1 cellular context compared by ENCODE assay signal in the genomic region with DNA sequence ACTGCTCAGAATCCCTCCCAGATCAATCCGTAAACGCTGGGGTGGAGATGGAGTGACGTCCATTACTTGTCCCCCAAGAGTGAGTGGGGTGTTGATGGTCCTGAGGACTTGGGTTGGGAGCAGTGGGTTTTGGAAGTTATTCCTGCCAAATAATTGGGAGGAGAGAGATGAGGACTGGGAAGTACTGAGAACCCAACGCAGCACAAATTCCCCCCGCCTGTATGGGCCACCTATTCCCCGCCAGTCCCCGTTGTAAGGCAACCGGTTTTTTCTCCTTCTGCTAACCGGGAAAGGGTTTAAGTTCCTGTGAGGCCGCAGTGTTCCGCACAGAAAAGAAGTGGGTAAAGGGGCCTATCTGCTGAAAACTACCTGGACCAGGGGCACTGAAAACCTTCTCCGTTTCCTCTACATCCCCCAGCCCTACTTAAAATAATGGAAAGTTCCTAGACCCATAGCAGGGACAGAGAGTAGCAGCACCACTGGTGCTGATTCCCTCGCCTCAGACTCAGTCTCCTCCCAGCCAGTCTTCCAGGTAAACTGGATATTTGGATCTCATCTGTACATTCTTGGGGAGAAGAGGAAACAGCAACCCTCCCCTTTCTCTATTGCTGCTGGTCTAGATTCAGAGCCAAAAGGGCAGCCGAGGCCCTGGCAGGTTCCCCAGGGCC.
TF ChIP-seq lines count a peak whose summit lies in the region.

No MANE protein-coding gene starts in this region.

TF ChIP-seq in HepG2, 621 proteins besides CTCF, POLR2A, EP300 and RAD21:
- TF ChIP-seq MED13 (CRISPR knock-in tag; IDR thresholded peaks at IDR 0.05) (no peak), ZNF720 (CRISPR knock-in tag; IDR thresholded peaks at IDR 0.05) (no peak), CHD4 (IDR thresholded peaks at IDR 0.05; ENCODE audit: borderline replicate concordance, low read length) (no peak), NCOA5 (CRISPR knock-in tag; IDR thresholded peaks at IDR 0.05) (no peak), CCDC6 (CRISPR knock-in tag; IDR thresholded peaks at IDR 0.05) (no peak), ZBED4 (CRISPR knock-in tag; IDR thresholded peaks at IDR 0.05; ENCODE audit: borderline replicate concordance) (no peak), HNRNPUL1 (IDR thresholded peaks at IDR 0.05; ENCODE audit: low read depth, low read length) (no peak), RXRB (CRISPR knock-in tag; IDR thresholded peaks at IDR 0.05; ENCODE audit: borderline replicate concordance) (no peak), PAX8 (CRISPR knock-in tag; IDR thresholded peaks at IDR 0.05; ENCODE audit: borderline replicate concordance) (no peak), THRA (CRISPR knock-in tag; IDR thresholded peaks at IDR 0.05; ENCODE audit: borderline replicate concordance) (no peak), DR1 (CRISPR knock-in tag; IDR thresholded peaks at IDR 0.05) (no peak), ZNF713 (CRISPR knock-in tag; IDR thresholded peaks at IDR 0.05) (no peak), FOXM1 (CRISPR knock-in tag; IDR thresholded peaks at IDR 0.05) (no peak), PBX3 (CRISPR knock-in tag; IDR thresholded peaks at IDR 0.05; ENCODE audit: borderline replicate concordance) (no peak), ZFY (CRISPR knock-in tag; IDR thresholded peaks at IDR 0.05) (no peak), ZC3H4 (CRISPR knock-in tag; IDR thresholded peaks at IDR 0.05; ENCODE audit: borderline replicate concordance) (no peak), CAMTA2 (CRISPR knock-in tag; IDR thresholded peaks at IDR 0.05; ENCODE audit: borderline replicate concordance) (no peak), HHEX (CRISPR knock-in tag; IDR thresholded peaks at IDR 0.05) (no peak)
- TF ChIP-seq, protein P1, sequence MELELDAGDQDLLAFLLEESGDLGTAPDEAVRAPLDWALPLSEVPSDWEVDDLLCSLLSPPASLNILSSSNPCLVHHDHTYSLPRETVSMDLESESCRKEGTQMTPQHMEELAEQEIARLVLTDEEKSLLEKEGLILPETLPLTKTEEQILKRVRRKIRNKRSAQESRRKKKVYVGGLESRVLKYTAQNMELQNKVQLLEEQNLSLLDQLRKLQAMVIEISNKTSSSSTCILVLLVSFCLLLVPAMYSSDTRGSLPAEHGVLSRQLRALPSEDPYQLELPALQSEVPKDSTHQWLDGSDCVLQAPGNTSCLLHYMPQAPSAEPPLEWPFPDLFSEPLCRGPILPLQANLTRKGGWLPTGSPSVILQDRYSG (CRISPR knock-in tag; IDR thresholded peaks at IDR 0.05) = no peak
